Comparison of ENCODE assay signal across 7 cellular contexts in genomic region chr14:106741086-106741827, GRCh38.
DNase-seq lines count a peak whose midpoint lies in the region; ATAC-seq and TF ChIP-seq lines count a peak whose summit lies in the region.
"Not testable (repeated sequence)": the region's sequence is repeated elsewhere in the genome, so short reads cannot be mapped to it uniquely, and the experiment has no call there.

No MANE protein-coding gene starts in this region.

- H3K27me3 Mint-ChIP-seq in activated T-cell treated with anti-CD3 and anti-CD28 coated beads, Interleukin-2, amount 50 U/mL, for 4 hours (ENCODE audit: low read depth) = not testable (repeated sequence)

- DNase-seq in GM13976 (ENCODE audit: low spot score) (peak; percentile 27), PC-3 (peak; percentile 4), left cardiac atrium (peak; percentile 18)
- peak; percentile 81 for DNase-seq in activated T-cell treated with anti-CD3 and anti-CD28 coated beads, Interleukin-2, amount 50 U/mL, for 4 hours

- not testable (repeated sequence) for H3K27ac ChIP-seq in PC-3 (ENCODE audit: low read length)

- not testable (repeated sequence) for H3K27me3 ChIP-seq in PC-3 (ENCODE audit: low read length)

- H3K9ac ChIP-seq in PC-3 (ENCODE audit: low read length) = not testable (repeated sequence)

- peak; percentile 78 for TF ChIP-seq CTCF in GM13976 (IDR thresholded peaks at IDR 0.05; ENCODE audit: borderline replicate concordance, control extremely low read depth, extremely low read depth, insufficient read depth, missing control alignments)
- TF ChIP-seq CTCF in PC-3 (conservative IDR thresholded peaks at IDR 0.05; ENCODE audit: low read depth, low read length) = peak; percentile 36; the same call in 1 of the 2 replicates

- H2AFZ ChIP-seq in PC-3 (ENCODE audit: low read length) = not testable (repeated sequence)

- H3K4me1 ChIP-seq in PC-3 (ENCODE audit: insufficient read depth, low read length) = not testable (repeated sequence)

- not testable (repeated sequence) for H3F3A ChIP-seq in PC-3 (ENCODE audit: low read length, unreplicated experiment)

- CTCF ChIA-PET in PC-3 (lab: Charles Lee) = not testable (repeated sequence)

- not testable (repeated sequence) for BruUV-seq in PC-3 (replicated peaks; lab: Mats Ljungman, UMichigan)

- not testable (repeated sequence) for H3K9me3 Mint-ChIP-seq in activated T-cell treated with anti-CD3 and anti-CD28 coated beads, Interleukin-2, amount 50 U/mL, for 4 hours

- H3K36me3 Mint-ChIP-seq in activated T-cell treated with anti-CD3 and anti-CD28 coated beads, Interleukin-2, amount 50 U/mL, for 4 hours (ENCODE audit: insufficient read depth) = not testable (repeated sequence)

- not testable (repeated sequence) for H3K36me3 ChIP-seq in PC-3 (ENCODE audit: low read depth, low read length)

- not testable (repeated sequence) for H3K4me3 Mint-ChIP-seq in activated T-cell treated with anti-CD3 and anti-CD28 coated beads, Interleukin-2, amount 50 U/mL, for 4 hours

- ATAC-seq in GM19452 (IDR thresholded peaks at IDR 0.05; ENCODE audit: unreplicated experiment) (peak; percentile 54), HG02798 (IDR thresholded peaks at IDR 0.05; ENCODE audit: poor library complexity, unreplicated experiment) (peak; percentile 58), HG03520 (IDR thresholded peaks at IDR 0.05; ENCODE audit: unreplicated experiment) (peak; percentile 72)
- ATAC-seq in PC-3, left cardiac atrium: not testable (repeated sequence)
- peak in 1 of 2 donors; percentile 74 for ATAC-seq in activated T-cell treated with anti-CD3 and anti-CD28 coated beads, Interleukin-2, amount 50 U/mL, for 4 hours

- not testable (repeated sequence) for H3K4me3 ChIP-seq in PC-3 (ENCODE audit: low read length)

- H4K20me1 ChIP-seq in PC-3 (ENCODE audit: low read length) = not testable (repeated sequence)

- not testable (repeated sequence) for H3K9me3 ChIP-seq in PC-3 (ENCODE audit: low read length)

- not testable (repeated sequence) for H3K4me2 ChIP-seq in PC-3 (ENCODE audit: low read length)

- in situ Hi-C loops in GM13976 (cut with MboI; ENCODE audit: low sequenced_read_pairs, unreplicated experiment) = not testable (repeated sequence)

- H3K9me2 ChIP-seq in PC-3 (replicated peaks; ENCODE audit: low read length) = not testable (repeated sequence)

- intact Hi-C loops in PC-3 (cut with micrococcal nuclease); left cardiac atrium (cut with DNase I): not testable (repeated sequence)

- POLR2A ChIA-PET in PC-3 (lab: Charles Lee; ENCODE audit: unreplicated experiment) = not testable (repeated sequence)

- not testable (repeated sequence) for H3K79me2 ChIP-seq in PC-3 (ENCODE audit: low read length)

- not testable (repeated sequence) for H3K4me1 Mint-ChIP-seq in activated T-cell treated with anti-CD3 and anti-CD28 coated beads, Interleukin-2, amount 50 U/mL, for 4 hours (ENCODE audit: low read depth)

Comparison
In these comparisons a context has a peak if more than half of its experiments do, and no peak if none do; other contexts are left out.
1. DNase-seq: peak in every context shown above with its lines; median percentile 81 in activated T-cell treated with anti-CD3 and anti-CD28 coated beads, Interleukin-2, amount 50 U/mL, for 4 hours; 27 in GM13976; 18 in left cardiac atrium; 4 in PC-3.